Comparison of ENCODE assay signal across 14 cellular contexts in the genomic region with DNA sequence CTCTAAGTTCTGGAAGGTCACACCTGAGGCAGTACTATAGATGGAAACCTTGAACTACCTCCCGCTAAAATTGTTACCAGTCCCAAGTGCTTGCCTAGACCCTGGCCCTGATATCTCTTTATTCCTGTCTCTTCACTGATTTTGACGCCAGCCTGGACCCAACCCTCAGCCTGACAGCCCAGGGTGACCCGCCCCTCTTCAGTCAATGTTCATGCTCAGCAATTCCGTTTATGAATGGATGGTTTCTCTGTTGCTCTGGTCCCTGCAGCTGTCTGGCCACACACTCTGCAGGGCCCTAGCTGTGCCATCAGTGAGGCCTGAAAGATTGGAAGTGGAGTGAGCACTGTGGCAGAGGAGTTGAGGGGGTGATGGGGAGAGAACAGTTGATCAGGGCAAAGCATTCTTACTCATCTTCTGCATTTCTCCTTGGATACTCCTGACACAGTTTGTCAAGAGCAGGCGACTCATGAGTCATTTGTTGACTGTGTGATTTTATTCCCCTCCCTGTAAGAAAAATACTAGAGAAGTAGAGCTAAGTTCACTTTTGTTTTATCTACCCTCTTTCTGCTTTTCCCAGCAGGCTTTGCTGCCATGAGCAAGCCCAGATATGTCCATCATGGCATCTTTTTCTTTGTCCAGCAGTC. TPM values are rescaled to one million over a fixed set of nuclear protein-coding genes. Genes with fewer than 3 reads are reported as not detected.
DNase-seq lines count a peak whose midpoint lies in the region; ATAC-seq and TF ChIP-seq lines count a peak whose summit lies in the region.
"Had no signal": no experiment of that assay in that cellular context is flagged by ENCODE, and none has a peak within 500 bp of the region (broad histone marks: within the 10 kb centered on the region; RNA-seq: fewer than 3 reads in every experiment).

No MANE protein-coding gene starts in this region.

- H3K9me3 ChIP-seq in adipocyte (ENCODE audit: control insufficient read depth, low read length), result peaks cover 7% of the 10 kb centered on the region
- peaks cover 5% of the 10 kb centered on the region for H3K9me3 ChIP-seq in CD8-positive, alpha-beta T cell (ENCODE audit: low read length)
- H3K9me3 ChIP-seq in gastroesophageal sphincter, result peaks cover 0 to 8% (median 0%) of the 10 kb centered on the region in 3 donors

- peak overlapping the region; percentile 22 for H3K9ac ChIP-seq in adipocyte (ENCODE audit: low read length)

- H3K27me3 ChIP-seq in adipocyte (replicated peaks; ENCODE audit: control insufficient read depth, insufficient read depth, low read length) (no peaks in the 10 kb centered on the region), gastroesophageal sphincter (no peaks in the 10 kb centered on the region)
- H3K27me3 ChIP-seq in CD8-positive, alpha-beta T cell (ENCODE audit: insufficient read depth, low read length), result no peaks in the 10 kb centered on the region

- CTCF ChIA-PET in CD8-positive, alpha-beta T cell (lab: Charles Lee), result no interaction called here

- peak; percentile 29 for ATAC-seq in stimulated activated memory B cell treated with anti-CD40 and anti-IgM and Interleukin-4, amounts not matched to agents 10 μg/mL and 1 μg/mL and 100 μg/mL, for 72 hours
- no peak for ATAC-seq in CD8-positive, alpha-beta T cell
- ATAC-seq in gastroesophageal sphincter, result no peak
- ATAC-seq: activated T-helper 17 cell treated with anti-CD3 and anti-CD28 coated beads, Interleukin-2, amount 50 U/mL, for 72 hours; natural killer cell; Right ventricle myocardium inferior had no signal

- no peak for TF ChIP-seq CTCF in CD8-positive, alpha-beta T cell (IDR thresholded peaks at IDR 0.05)
- TF ChIP-seq CTCF in gastroesophageal sphincter (IDR thresholded peaks at IDR 0.05), result no peak

- H3K27me3 Mint-ChIP-seq in stimulated activated memory B cell treated with anti-CD40 and anti-IgM and Interleukin-4, amounts not matched to agents 10 μg/mL and 1 μg/mL and 100 μg/mL, for 72 hours, result peaks cover 15% of the 10 kb centered on the region
- no peaks in the 10 kb centered on the region for H3K27me3 Mint-ChIP-seq in CD8-positive, alpha-beta T cell (ENCODE audit: low read depth)
- H3K27me3 Mint-ChIP-seq: activated T-helper 17 cell treated with anti-CD3 and anti-CD28 coated beads, Interleukin-2, amount 50 U/mL, for 72 hours had no signal

- H3K4me1 ChIP-seq in adipocyte (ENCODE audit: control insufficient read depth, insufficient read depth, low read length), result peaks cover 28% of the 10 kb centered on the region
- no peaks in the 10 kb centered on the region for H3K4me1 ChIP-seq in CD8-positive, alpha-beta T cell (ENCODE audit: insufficient read depth, low read length)
- H3K4me1 ChIP-seq in gastroesophageal sphincter, result no peaks in the 10 kb centered on the region

- TF ChIP-seq EP300 in gastroesophageal sphincter (IDR thresholded peaks at IDR 0.05), result no peak

- H3K36me3 ChIP-seq in adipocyte (ENCODE audit: control insufficient read depth, insufficient read depth, low read length, severe bottlenecking) (no peaks in the 10 kb centered on the region), gastroesophageal sphincter (no peaks in the 10 kb centered on the region)
- H3K36me3 ChIP-seq in CD8-positive, alpha-beta T cell (ENCODE audit: insufficient read depth, low read length), result no peaks in the 10 kb centered on the region

- no peak overlapping the region for H3K4me3 Mint-ChIP-seq in stimulated activated memory B cell treated with anti-CD40 and anti-IgM and Interleukin-4, amounts not matched to agents 10 μg/mL and 1 μg/mL and 100 μg/mL, for 72 hours
- H3K4me3 Mint-ChIP-seq in CD8-positive, alpha-beta T cell, result no peak overlapping the region
- H3K4me3 Mint-ChIP-seq: activated T-helper 17 cell treated with anti-CD3 and anti-CD28 coated beads, Interleukin-2, amount 50 U/mL, for 72 hours; natural killer cell had no signal

- H3K27ac ChIP-seq in CD8-positive, alpha-beta T cell (ENCODE audit: low read depth, low read length), result no peak overlapping the region
- no peak overlapping the region for H3K27ac ChIP-seq in gastroesophageal sphincter

- TF ChIP-seq POLR2A in gastroesophageal sphincter (IDR thresholded peaks at IDR 0.05), result no peak

- intact Hi-C loops in CD8-positive, alpha-beta T cell (cut with DNase I, micrococcal nuclease), result no loop called here

- WGBS in gastroesophageal sphincter (ENCODE audit: low coverage in 1 of 2), 2 donors, result 64 to 100% methylated on average over 2 of the region's 5 CpGs

- no peak overlapping the region for H3K27ac Mint-ChIP-seq in stimulated activated memory B cell treated with anti-CD40 and anti-IgM and Interleukin-4, amounts not matched to agents 10 μg/mL and 1 μg/mL and 100 μg/mL, for 72 hours
- H3K27ac Mint-ChIP-seq in CD8-positive, alpha-beta T cell, result no peak overlapping the region
- H3K27ac Mint-ChIP-seq: activated T-helper 17 cell treated with anti-CD3 and anti-CD28 coated beads, Interleukin-2, amount 50 U/mL, for 72 hours; natural killer cell had no signal

- H3K4me3 ChIP-seq in adipocyte (ENCODE audit: low read length), result peak overlapping the region; percentile 33
- H3K4me3 ChIP-seq in CD8-positive, alpha-beta T cell (ENCODE audit: low read depth, low read length), result no peak overlapping the region
- no peak overlapping the region for H3K4me3 ChIP-seq in gastroesophageal sphincter

- H3K4me1 Mint-ChIP-seq in stimulated activated memory B cell treated with anti-CD40 and anti-IgM and Interleukin-4, amounts not matched to agents 10 μg/mL and 1 μg/mL and 100 μg/mL, for 72 hours, result no peaks in the 10 kb centered on the region
- H3K4me1 Mint-ChIP-seq in CD8-positive, alpha-beta T cell (ENCODE audit: low read depth), result peaks cover 7% of the 10 kb centered on the region
- H3K4me1 Mint-ChIP-seq: activated T-helper 17 cell treated with anti-CD3 and anti-CD28 coated beads, Interleukin-2, amount 50 U/mL, for 72 hours; natural killer cell had no signal

- no peaks in the 10 kb centered on the region for H3K36me3 Mint-ChIP-seq in stimulated activated memory B cell treated with anti-CD40 and anti-IgM and Interleukin-4, amounts not matched to agents 10 μg/mL and 1 μg/mL and 100 μg/mL, for 72 hours
- H3K36me3 Mint-ChIP-seq in CD8-positive, alpha-beta T cell, result peaks cover 4% of the 10 kb centered on the region
- H3K36me3 Mint-ChIP-seq: natural killer cell had no signal

- peaks cover 11% of the 10 kb centered on the region for H3K9me3 Mint-ChIP-seq in stimulated activated memory B cell treated with anti-CD40 and anti-IgM and Interleukin-4, amounts not matched to agents 10 μg/mL and 1 μg/mL and 100 μg/mL, for 72 hours
- peaks cover 14% of the 10 kb centered on the region for H3K9me3 Mint-ChIP-seq in CD8-positive, alpha-beta T cell

- POLR2A ChIA-PET in CD8-positive, alpha-beta T cell (lab: Charles Lee), result no interaction called here

- peak; percentile 34 for DNase-seq in GM04503 (ENCODE audit: low read depth)
- DNase-seq in adipocyte (ENCODE audit: low read depth), result peak; percentile 57
- peak; percentile 38 for DNase-seq in fibroblast of the conjunctiva (ENCODE audit: low read depth)
- DNase-seq in CD8-positive, alpha-beta T cell, result no peak
- DNase-seq in cortex of kidney (lab: John Stamatoyannopoulos, UW), result no peak
- DNase-seq in putamen (ENCODE audit: low spot score), result no peak
- DNase-seq: activated CD4-positive, CD25-positive, alpha-beta regulatory T cell; DND-41; natural killer cell; stimulated activated CD4-positive, alpha-beta T cell treated with anti-CD3 and anti-CD28 coated beads, Interleukin-15, amount 100 ng/mL, for 24 hours had no signal

RNA-seq across cellular contexts. Expression of gene NPAS2, which starts 46.0 kb away (rescaled TPM):
- total RNA-seq in CD8-positive, alpha-beta T cell, result 10 to 100 TPM; 10.2 to 13.1 TPM
- total RNA-seq in gastroesophageal sphincter, result 10 to 100 TPM; 11.8 to 46.5 (median 21.7) TPM
- total RNA-seq: natural killer cell had no signal

Comparison
In these comparisons a context has a peak if more than half of its experiments do, and no peak if none do; other contexts are left out.
1. DNase-seq: peak in GM04503 (single experiment), adipocyte (single experiment) and fibroblast of the conjunctiva (single experiment); none in CD8-positive, alpha-beta T cell (0 of 7), cortex of kidney (single experiment) and putamen (single experiment).